ENCODE assay signal across 1 cellular context in the genomic region with DNA sequence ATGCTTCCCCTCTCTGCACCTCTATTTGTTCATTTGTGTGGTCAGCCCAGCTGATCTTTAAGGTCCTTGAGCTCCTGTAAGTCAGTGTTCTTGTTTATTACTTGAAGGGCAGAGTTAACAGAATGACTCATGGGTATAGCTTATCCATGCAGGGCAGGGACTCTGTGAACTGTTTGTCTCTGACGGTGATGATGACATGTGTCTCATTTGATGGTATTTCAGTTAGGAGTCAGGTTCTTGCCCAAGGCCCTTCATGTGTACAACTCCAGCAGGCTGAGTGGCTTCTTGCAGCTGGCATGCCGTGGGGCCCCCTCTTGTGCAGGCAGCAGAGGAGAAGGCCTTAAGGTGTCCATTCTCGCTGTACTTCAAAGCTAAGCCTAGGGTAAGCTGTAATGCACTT.
TF ChIP-seq lines count a peak whose summit lies in the region.

No MANE protein-coding gene starts in this region.

TF ChIP-seq in HepG2, 621 proteins besides CTCF, POLR2A, EP300 and RAD21 (continued from another document and continues in another):
- TF ChIP-seq ZSCAN9 (CRISPR knock-in tag; IDR thresholded peaks at IDR 0.05; ENCODE audit: borderline replicate concordance) (no peak), JARID2 (CRISPR knock-in tag; IDR thresholded peaks at IDR 0.05; ENCODE audit: insufficient replicate concordance) (no peak), ZNF691 (CRISPR knock-in tag; IDR thresholded peaks at IDR 0.05; ENCODE audit: borderline replicate concordance, low read depth) (no peak), ELF4 (CRISPR knock-in tag; IDR thresholded peaks at IDR 0.05; ENCODE audit: borderline replicate concordance) (no peak), ZNF329 (CRISPR knock-in tag; IDR thresholded peaks at IDR 0.05; ENCODE audit: low read depth) (no peak), ZBTB1 (CRISPR knock-in tag; IDR thresholded peaks at IDR 0.05; ENCODE audit: borderline replicate concordance) (no peak), ISX (CRISPR knock-in tag; conservative IDR thresholded peaks at IDR 0.05) (no peak), ZNF713 (CRISPR knock-in tag; IDR thresholded peaks at IDR 0.05) (no peak), TFE3 (CRISPR knock-in tag; IDR thresholded peaks at IDR 0.05) (no peak), FOXA3 (CRISPR knock-in tag; IDR thresholded peaks at IDR 0.05) (peak; percentile 67; the same call in 1 of the 2 replicates), ZNF510 (CRISPR knock-in tag; IDR thresholded peaks at IDR 0.05; ENCODE audit: low read depth) (no peak), ZEB1 (IDR thresholded peaks at IDR 0.05; ENCODE audit: insufficient replicate concordance, low read depth) (no peak), FLYWCH1 (CRISPR knock-in tag; IDR thresholded peaks at IDR 0.05) (no peak), ZNF414 (CRISPR knock-in tag; IDR thresholded peaks at IDR 0.05) (no peak), ZSCAN29 (CRISPR knock-in tag; conservative IDR thresholded peaks at IDR 0.05) (no peak), ZNF749 (CRISPR knock-in tag; IDR thresholded peaks at IDR 0.05; ENCODE audit: borderline replicate concordance) (no peak), CCDC6 (CRISPR knock-in tag; IDR thresholded peaks at IDR 0.05) (no peak), XRCC5 (optimal IDR thresholded peaks at IDR 0.05; ENCODE audit: low read length) (peak; percentile 52), RFX3 (CRISPR knock-in tag; IDR thresholded peaks at IDR 0.05) (no peak), ZNF563 (CRISPR knock-in tag; IDR thresholded peaks at IDR 0.05) (no peak), DPF2 (CRISPR knock-in tag; IDR thresholded peaks at IDR 0.05; ENCODE audit: borderline replicate concordance, low read depth) (no peak), U2AF2 (IDR thresholded peaks at IDR 0.05; ENCODE audit: low read depth, low read length) (no peak), ZNF567 (CRISPR knock-in tag; IDR thresholded peaks at IDR 0.05; ENCODE audit: borderline replicate concordance) (no peak), MED1 (CRISPR knock-in tag; IDR thresholded peaks at IDR 0.05) (peak; percentile 47; the same call in 1 of the 2 replicates), ZNF577 (CRISPR knock-in tag; IDR thresholded peaks at IDR 0.05; ENCODE audit: borderline replicate concordance, low read depth) (no peak), RELA (CRISPR knock-in tag; IDR thresholded peaks at IDR 0.05) (no peak), SRSF1 (optimal IDR thresholded peaks at IDR 0.05; ENCODE audit: low read depth, low read length) (no peak), GZF1 (CRISPR knock-in tag; IDR thresholded peaks at IDR 0.05) (no peak), GABPA (IDR thresholded peaks at IDR 0.05; ENCODE audit: low read depth, low read length) (no peak), GABPA (CRISPR knock-in tag; IDR thresholded peaks at IDR 0.05; ENCODE audit: low read depth) (no peak), ZNF121 (CRISPR knock-in tag; IDR thresholded peaks at IDR 0.05) (no peak), ZNF644 (CRISPR knock-in tag; IDR thresholded peaks at IDR 0.05; ENCODE audit: low read depth) (no peak), ZNF275 (CRISPR knock-in tag; IDR thresholded peaks at IDR 0.05; ENCODE audit: borderline replicate concordance) (no peak), ATF4 (CRISPR knock-in tag; IDR thresholded peaks at IDR 0.05) (peak in 1 of 2 experiments; percentile 78; a peak in 2 of 4 replicates), NCOA2 (CRISPR knock-in tag; IDR thresholded peaks at IDR 0.05) (no peak), SOX13 (IDR thresholded peaks at IDR 0.05) (no peak), SOX13 (CRISPR knock-in tag; conservative IDR thresholded peaks at IDR 0.05 in 1 of 2, IDR thresholded peaks at IDR 0.05 in 1 of 2) (0 out of 4 replicates have a peak, but pooled peaks of 1 of the 2 experiments have one; percentile 27), CEBPB (IDR thresholded peaks at IDR 0.05; ENCODE audit: borderline replicate concordance, low read depth, low read length) (peak; percentile 92), NFATC3 (CRISPR knock-in tag; IDR thresholded peaks at IDR 0.05) (no peak), PHB2 (IDR thresholded peaks at IDR 0.05; ENCODE audit: partially characterized antibody) (no peak), PREB (CRISPR knock-in tag; IDR thresholded peaks at IDR 0.05) (no peak)
- TF ChIP-seq, protein P1, sequence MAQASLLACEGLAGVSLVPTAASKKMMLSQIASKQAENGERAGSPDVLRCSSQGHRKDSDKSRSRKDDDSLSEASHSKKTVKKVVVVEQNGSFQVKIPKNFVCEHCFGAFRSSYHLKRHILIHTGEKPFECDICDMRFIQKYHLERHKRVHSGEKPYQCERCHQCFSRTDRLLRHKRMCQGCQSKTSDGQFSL (CRISPR knock-in tag; IDR thresholded peaks at IDR 0.05), result no peak
- TF ChIP-seq, protein P2, sequence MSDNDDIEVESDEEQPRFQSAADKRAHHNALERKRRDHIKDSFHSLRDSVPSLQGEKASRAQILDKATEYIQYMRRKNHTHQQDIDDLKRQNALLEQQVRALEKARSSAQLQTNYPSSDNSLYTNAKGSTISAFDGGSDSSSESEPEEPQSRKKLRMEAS (IDR thresholded peaks at IDR 0.05), result 0 out of 2 replicates have a peak, but pooled peaks have one; percentile 26
- TF ChIP-seq, protein P3, sequence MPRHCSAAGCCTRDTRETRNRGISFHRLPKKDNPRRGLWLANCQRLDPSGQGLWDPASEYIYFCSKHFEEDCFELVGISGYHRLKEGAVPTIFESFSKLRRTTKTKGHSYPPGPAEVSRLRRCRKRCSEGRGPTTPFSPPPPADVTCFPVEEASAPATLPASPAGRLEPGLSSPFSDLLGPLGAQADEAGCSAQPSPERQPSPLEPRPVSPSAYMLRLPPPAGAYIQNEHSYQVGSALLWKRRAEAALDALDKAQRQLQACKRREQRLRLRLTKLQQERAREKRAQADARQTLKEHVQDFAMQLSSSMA (CRISPR knock-in tag; IDR thresholded peaks at IDR 0.05), result no peak
- TF ChIP-seq, protein P4, sequence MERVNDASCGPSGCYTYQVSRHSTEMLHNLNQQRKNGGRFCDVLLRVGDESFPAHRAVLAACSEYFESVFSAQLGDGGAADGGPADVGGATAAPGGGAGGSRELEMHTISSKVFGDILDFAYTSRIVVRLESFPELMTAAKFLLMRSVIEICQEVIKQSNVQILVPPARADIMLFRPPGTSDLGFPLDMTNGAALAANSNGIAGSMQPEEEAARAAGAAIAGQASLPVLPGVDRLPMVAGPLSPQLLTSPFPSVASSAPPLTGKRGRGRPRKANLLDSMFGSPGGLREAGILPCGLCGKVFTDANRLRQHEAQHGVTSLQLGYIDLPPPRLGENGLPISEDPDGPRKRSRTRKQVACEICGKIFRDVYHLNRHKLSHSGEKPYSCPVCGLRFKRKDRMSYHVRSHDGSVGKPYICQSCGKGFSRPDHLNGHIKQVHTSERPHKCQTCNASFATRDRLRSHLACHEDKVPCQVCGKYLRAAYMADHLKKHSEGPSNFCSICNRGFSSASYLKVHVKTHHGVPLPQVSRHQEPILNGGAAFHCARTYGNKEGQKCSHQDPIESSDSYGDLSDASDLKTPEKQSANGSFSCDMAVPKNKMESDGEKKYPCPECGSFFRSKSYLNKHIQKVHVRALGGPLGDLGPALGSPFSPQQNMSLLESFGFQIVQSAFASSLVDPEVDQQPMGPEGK (CRISPR knock-in tag; IDR thresholded peaks at IDR 0.05), result no peak
- TF ChIP-seq, protein P5, sequence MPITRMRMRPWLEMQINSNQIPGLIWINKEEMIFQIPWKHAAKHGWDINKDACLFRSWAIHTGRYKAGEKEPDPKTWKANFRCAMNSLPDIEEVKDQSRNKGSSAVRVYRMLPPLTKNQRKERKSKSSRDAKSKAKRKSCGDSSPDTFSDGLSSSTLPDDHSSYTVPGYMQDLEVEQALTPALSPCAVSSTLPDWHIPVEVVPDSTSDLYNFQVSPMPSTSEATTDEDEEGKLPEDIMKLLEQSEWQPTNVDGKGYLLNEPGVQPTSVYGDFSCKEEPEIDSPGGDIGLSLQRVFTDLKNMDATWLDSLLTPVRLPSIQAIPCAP (CRISPR knock-in tag; IDR thresholded peaks at IDR 0.05; ENCODE audit: low read depth), result no peak
- TF ChIP-seq, protein P6, sequence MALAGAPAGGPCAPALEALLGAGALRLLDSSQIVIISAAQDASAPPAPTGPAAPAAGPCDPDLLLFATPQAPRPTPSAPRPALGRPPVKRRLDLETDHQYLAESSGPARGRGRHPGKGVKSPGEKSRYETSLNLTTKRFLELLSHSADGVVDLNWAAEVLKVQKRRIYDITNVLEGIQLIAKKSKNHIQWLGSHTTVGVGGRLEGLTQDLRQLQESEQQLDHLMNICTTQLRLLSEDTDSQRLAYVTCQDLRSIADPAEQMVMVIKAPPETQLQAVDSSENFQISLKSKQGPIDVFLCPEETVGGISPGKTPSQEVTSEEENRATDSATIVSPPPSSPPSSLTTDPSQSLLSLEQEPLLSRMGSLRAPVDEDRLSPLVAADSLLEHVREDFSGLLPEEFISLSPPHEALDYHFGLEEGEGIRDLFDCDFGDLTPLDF (CRISPR knock-in tag; IDR thresholded peaks at IDR 0.05), result no peak
- TF ChIP-seq, protein P7, sequence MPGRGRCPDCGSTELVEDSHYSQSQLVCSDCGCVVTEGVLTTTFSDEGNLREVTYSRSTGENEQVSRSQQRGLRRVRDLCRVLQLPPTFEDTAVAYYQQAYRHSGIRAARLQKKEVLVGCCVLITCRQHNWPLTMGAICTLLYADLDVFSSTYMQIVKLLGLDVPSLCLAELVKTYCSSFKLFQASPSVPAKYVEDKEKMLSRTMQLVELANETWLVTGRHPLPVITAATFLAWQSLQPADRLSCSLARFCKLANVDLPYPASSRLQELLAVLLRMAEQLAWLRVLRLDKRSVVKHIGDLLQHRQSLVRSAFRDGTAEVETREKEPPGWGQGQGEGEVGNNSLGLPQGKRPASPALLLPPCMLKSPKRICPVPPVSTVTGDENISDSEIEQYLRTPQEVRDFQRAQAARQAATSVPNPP (CRISPR knock-in tag; IDR thresholded peaks at IDR 0.05), result no peak
- TF ChIP-seq, protein P8, sequence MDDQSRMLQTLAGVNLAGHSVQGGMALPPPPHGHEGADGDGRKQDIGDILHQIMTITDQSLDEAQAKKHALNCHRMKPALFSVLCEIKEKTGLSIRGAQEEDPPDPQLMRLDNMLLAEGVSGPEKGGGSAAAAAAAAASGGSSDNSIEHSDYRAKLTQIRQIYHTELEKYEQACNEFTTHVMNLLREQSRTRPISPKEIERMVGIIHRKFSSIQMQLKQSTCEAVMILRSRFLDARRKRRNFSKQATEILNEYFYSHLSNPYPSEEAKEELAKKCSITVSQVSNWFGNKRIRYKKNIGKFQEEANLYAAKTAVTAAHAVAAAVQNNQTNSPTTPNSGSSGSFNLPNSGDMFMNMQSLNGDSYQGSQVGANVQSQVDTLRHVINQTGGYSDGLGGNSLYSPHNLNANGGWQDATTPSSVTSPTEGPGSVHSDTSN (CRISPR knock-in tag; IDR thresholded peaks at IDR 0.05; ENCODE audit: borderline replicate concordance), result no peak
- TF ChIP-seq, protein P9, sequence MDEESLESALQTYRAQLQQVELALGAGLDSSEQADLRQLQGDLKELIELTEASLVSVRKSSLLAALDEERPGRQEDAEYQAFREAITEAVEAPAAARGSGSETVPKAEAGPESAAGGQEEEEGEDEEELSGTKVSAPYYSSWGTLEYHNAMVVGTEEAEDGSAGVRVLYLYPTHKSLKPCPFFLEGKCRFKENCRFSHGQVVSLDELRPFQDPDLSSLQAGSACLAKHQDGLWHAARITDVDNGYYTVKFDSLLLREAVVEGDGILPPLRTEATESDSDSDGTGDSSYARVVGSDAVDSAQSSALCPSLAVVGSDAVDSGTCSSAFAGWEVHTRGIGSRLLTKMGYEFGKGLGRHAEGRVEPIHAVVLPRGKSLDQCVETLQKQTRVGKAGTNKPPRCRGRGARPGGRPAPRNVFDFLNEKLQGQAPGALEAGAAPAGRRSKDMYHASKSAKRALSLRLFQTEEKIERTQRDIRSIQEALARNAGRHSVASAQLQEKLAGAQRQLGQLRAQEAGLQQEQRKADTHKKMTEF (CRISPR knock-in tag; IDR thresholded peaks at IDR 0.05), result no peak
